ENCODE assay signal across 7 cellular contexts in the genomic region with DNA sequence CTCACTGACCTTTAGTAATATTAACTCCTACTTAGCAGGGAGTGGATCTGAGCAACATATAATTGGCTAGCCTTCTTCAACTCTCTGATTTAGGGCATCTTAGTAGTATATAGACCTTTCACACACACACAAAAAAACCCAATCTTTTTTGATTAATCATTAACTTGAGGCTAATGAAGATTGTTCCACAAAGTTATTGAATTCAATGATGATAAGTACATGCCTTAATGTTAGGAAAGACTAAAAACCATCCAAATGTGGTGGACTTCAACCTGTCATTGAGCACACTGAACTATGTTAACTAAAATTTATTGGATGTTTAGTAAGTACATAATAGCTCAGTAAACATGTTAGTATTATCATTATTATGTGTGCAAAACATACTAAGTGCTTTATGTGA.
"Had no signal": no experiment of that assay in that cellular context is flagged by ENCODE, and none has a peak within 500 bp of the region (broad histone marks: within the 10 kb centered on the region; RNA-seq: fewer than 3 reads in every experiment).

No MANE protein-coding gene starts in this region.

- DNase-seq: GDM1, GF-D8 had no signal

- ATAC-seq: GM12878 had no signal

- FAIRE-seq: GM12878, GM12891, GM12892, GM18507, GM19239 had no signal

- H3K4me3 ChIP-seq: GM12878 had no signal
